27 cellular contexts compared by ENCODE assay signal in genomic region chr16:30539000-30539964, GRCh38. TPM values are rescaled to one million over a fixed set of nuclear protein-coding genes. Genes with fewer than 3 reads are reported as not detected.
A peak's percentile ranks its signal among the peaks of the same experiment; 100 is the strongest.
DNase-seq lines count a peak whose midpoint lies in the region; ATAC-seq and TF ChIP-seq lines count a peak whose summit lies in the region.
"Had no signal": no experiment of that assay in that cellular context is flagged by ENCODE, and none has a peak within 500 bp of the region (broad histone marks: within the 10 kb centered on the region; RNA-seq: fewer than 3 reads in every experiment).

No MANE protein-coding gene starts in this region.

- H3K4me3 Mint-ChIP-seq in activated CD4-positive, alpha-beta T cell treated with anti-CD3 and anti-CD28 coated beads, Interleukin-2, amount 10 ng/mL, durations not matched to agents 24 days and 14 days = no peak overlapping the region
- no peak overlapping the region for H3K4me3 Mint-ChIP-seq in natural killer cell
- H3K4me3 Mint-ChIP-seq: CD8-positive, alpha-beta T cell had no signal

- peaks cover 26% of the 10 kb centered on the region for H3K36me3 Mint-ChIP-seq in activated CD4-positive, alpha-beta T cell treated with anti-CD3 and anti-CD28 coated beads, Interleukin-2, amount 10 ng/mL, durations not matched to agents 24 days and 14 days (ENCODE audit: low read depth)
- no peaks in the 10 kb centered on the region for H3K36me3 Mint-ChIP-seq in natural killer cell

- H3K4me3 ChIP-seq in HEK293 (ENCODE audit: low read depth, low read length) = no peak overlapping the region
- H3K4me3 ChIP-seq in colonic mucosa = no peak overlapping the region
- H3K4me3 ChIP-seq in neuronal stem cell (ENCODE audit: low read length in 2 of 2) = no peak overlapping the region
- H3K4me3 ChIP-seq: esophagus muscularis mucosa, Peyer's patch, sigmoid colon, tibial artery had no signal

- H3K79me1 ChIP-seq in neuronal stem cell (ENCODE audit: low read depth, low read length) = peaks cover 1% of the 10 kb centered on the region

- H2BK12ac ChIP-seq in neuronal stem cell (ENCODE audit: low read length) = no peak overlapping the region

- ATAC-seq in left cardiac atrium (peak; percentile 55 to 66), natural killer cell (no peak)
- ATAC-seq: CD8-positive, alpha-beta T cell; left lobe of liver had no signal

- no peak overlapping the region for H2BK5ac ChIP-seq in neuronal stem cell (ENCODE audit: low read length)

- H2AK5ac ChIP-seq in neuronal stem cell (ENCODE audit: low read depth, low read length) = no peak overlapping the region

- peaks cover 18% of the 10 kb centered on the region for H3K4me1 Mint-ChIP-seq in activated CD4-positive, alpha-beta T cell treated with anti-CD3 and anti-CD28 coated beads, Interleukin-2, amount 10 ng/mL, durations not matched to agents 24 days and 14 days
- H3K4me1 Mint-ChIP-seq in natural killer cell = peaks cover 22 to 25% of the 10 kb centered on the region in 2 donors

- H3K4me1 ChIP-seq in HEK293 (ENCODE audit: control insufficient read depth, insufficient read depth, low read length) (peaks cover 6% of the 10 kb centered on the region; the same call in 1 of the 2 replicates), colonic mucosa (peaks cover 6% of the 10 kb centered on the region), neuronal stem cell (ENCODE audit: control insufficient read depth in 2 of 2, insufficient read depth in 1 of 2, low read depth in 1 of 2, low read length in 2 of 2) (peaks cover 10 to 18% of the 10 kb centered on the region in 2 donors)

- no peak for TF ChIP-seq CTCF in HEK293 (tag by site-specific recombination; IDR thresholded peaks at IDR 0.05)
- no peak for TF ChIP-seq CTCF in colonic mucosa (IDR thresholded peaks at IDR 0.05)
- no peak for TF ChIP-seq CTCF in natural killer cell (IDR thresholded peaks at IDR 0.05)
- no peak for TF ChIP-seq CTCF in GM13976 (IDR thresholded peaks at IDR 0.05; ENCODE audit: borderline replicate concordance, control extremely low read depth, extremely low read depth, insufficient read depth, missing control alignments)

- H3K27me3 ChIP-seq in colonic mucosa = no peaks in the 10 kb centered on the region
- no peaks in the 10 kb centered on the region for H3K27me3 ChIP-seq in neuronal stem cell (ENCODE audit: control insufficient read depth in 3 of 3, insufficient read depth in 3 of 3, low read depth in 1 of 3, low read length in 3 of 3)
- H3K27me3 ChIP-seq: BE2C, esophagus muscularis mucosa, Peyer's patch, sigmoid colon, tibial artery had no signal

- H4K8ac ChIP-seq in neuronal stem cell (ENCODE audit: low read depth, low read length) = no peak overlapping the region

- peak overlapping the region; percentile 11 for H3K23ac ChIP-seq in neuronal stem cell (ENCODE audit: low read depth, low read length, poor library complexity)

- H3K18ac ChIP-seq in neuronal stem cell (ENCODE audit: low read length) = no peak overlapping the region

- H2AFZ ChIP-seq in neuronal stem cell (ENCODE audit: low read length) = no peak overlapping the region

- H3K27ac ChIP-seq in HEK293 (ENCODE audit: extremely low read depth, low read depth, low read length) (no peak overlapping the region), colonic mucosa (peak overlapping the region; percentile 17), neuronal stem cell (replicated peaks; ENCODE audit: low read length) (no peak overlapping the region)
- H3K27ac ChIP-seq: esophagus muscularis mucosa, Peyer's patch, sigmoid colon, tibial artery had no signal

- no peaks in the 10 kb centered on the region for H3K27me3 Mint-ChIP-seq in activated CD4-positive, alpha-beta T cell treated with anti-CD3 and anti-CD28 coated beads, Interleukin-2, amount 10 ng/mL, durations not matched to agents 24 days and 14 days
- no peaks in the 10 kb centered on the region for H3K27me3 Mint-ChIP-seq in natural killer cell (ENCODE audit: low read depth in 2 of 2)

- CTCF ChIA-PET in HEK293 (lab: Yijun Ruan, JAX) = interaction anchor here (0.5 to 1.4 kb wide), 3 partner anchors 18 to 452 kb away, joined by 3 to 4 read pairs (median 3); no protein-coding TSS in a partner anchor

- H3K9ac ChIP-seq in colonic mucosa (ENCODE audit: low read depth in 2 of 2, low read length in 2 of 2) (peak overlapping the region in 1 of 2 donors; percentile 16), neuronal stem cell (ENCODE audit: low read depth, low read length, poor library complexity) (no peak overlapping the region)

- H3K36me3 ChIP-seq in HEK293 (ENCODE audit: control insufficient read depth in 2 of 2, insufficient read depth in 1 of 2, low read length in 2 of 2) (no peaks in the 10 kb centered on the region), colonic mucosa (no peaks in the 10 kb centered on the region), neuronal stem cell (replicated peaks in 1 of 2; ENCODE audit: control insufficient read depth in 2 of 2, insufficient read depth in 2 of 2, low read length in 2 of 2) (no peaks in the 10 kb centered on the region)
- H3K36me3 ChIP-seq: BE2C, esophagus muscularis mucosa, Peyer's patch, sigmoid colon, tibial artery had no signal

- intact Hi-C loops in colonic mucosa (cut with DNase I) = no loop called here
- intact Hi-C loops in left cardiac atrium (cut with DNase I) = no loop called here
- intact Hi-C loops in activated CD4-positive, alpha-beta T cell treated with anti-CD3 and anti-CD28 coated beads, Interleukin-2, amount 10 ng/mL, durations not matched to agents 24 days and 14 days (cut with micrococcal nuclease) = no loop called here
- intact Hi-C loops in natural killer cell (cut with micrococcal nuclease) = loop anchor here (5.0 to 10.0 kb wide), 2 partner anchors 48 to 104 kb away; partner anchors contain the start of genes DCTPP1 and ZNF785

- H4K91ac ChIP-seq in neuronal stem cell (ENCODE audit: low read depth, low read length, poor library complexity) = no peak overlapping the region

- H3K14ac ChIP-seq in neuronal stem cell (ENCODE audit: low read length) = no peak overlapping the region

- no CpG with 5 or more reads among the region's 8 CpGs for WGBS in neuronal stem cell (ENCODE audit: extremely low coverage in 2 of 2, insufficient read length in 2 of 2, insufficient replicate concordance in 1 of 2), 2 donors

- H3K4me2 ChIP-seq in neuronal stem cell (ENCODE audit: insufficient read depth, low read length, poor library complexity, severe bottlenecking) = no peak overlapping the region

- no peak overlapping the region for H2BK120ac ChIP-seq in neuronal stem cell (ENCODE audit: low read depth, low read length)

- H3K4ac ChIP-seq in neuronal stem cell (ENCODE audit: low read length) = no peak overlapping the region

- POLR2A ChIA-PET in HEK293 (lab: Yijun Ruan, JAX) = interaction anchor here (3.1 kb wide), 1 partner anchor 19 kb away, joined by 12 read pairs; the partner anchor contains the start of gene ZNF764

- H3K9me3 Mint-ChIP-seq in activated CD4-positive, alpha-beta T cell treated with anti-CD3 and anti-CD28 coated beads, Interleukin-2, amount 10 ng/mL, durations not matched to agents 24 days and 14 days = no peaks in the 10 kb centered on the region
- no peaks in the 10 kb centered on the region for H3K9me3 Mint-ChIP-seq in natural killer cell
- H3K9me3 Mint-ChIP-seq: CD8-positive, alpha-beta T cell had no signal

- DNase-seq in colonic mucosa (no peak), left cardiac atrium (peak; percentile 44), neuronal stem cell (ENCODE audit: low spot score) (no peak), natural killer cell (no peak), GM13976 (ENCODE audit: low spot score) (no peak)
- no peak for DNase-seq in activated CD4-positive, alpha-beta T cell treated with anti-CD3 and anti-CD28 coated beads, Interleukin-2, amount 10 ng/mL, durations not matched to agents 24 days and 14 days
- DNase-seq: activated CD4-positive, alpha-beta T cell treated with anti-CD3 and anti-CD28 coated beads for 48 hours; activated gamma-delta T cell treated with Interleukin-2 at 50 U/mL for 16 hours; activated T-cell treated with anti-CD3 and anti-CD28 coated beads, Interleukin-2, amount 50 U/mL, for 1 hour; BE2C; CD8-positive, alpha-beta T cell; central memory CD4-positive, alpha-beta T cell; foreskin melanocyte; hypothalamus; NCI-H1436 treated with DMSO at 0.1 percent for 48 hours; NCI-H2081 treated with DMSO at 0.1 percent for 48 hours; NCI-H2227 treated with DMSO at 0.1 percent for 48 hours; NCI-H69; Peyer's patch; sigmoid colon; stimulated activated CD4-positive, alpha-beta T cell treated with anti-CD3 and anti-CD28 coated beads, Interleukin-4, amount 100 ng/mL, for 1 hour; SW 1271; T1000; tibial artery had no signal

- no peaks in the 10 kb centered on the region for H3K9me3 ChIP-seq in HEK293 (ENCODE audit: control insufficient read depth, insufficient read depth, low read depth, low read length)
- H3K9me3 ChIP-seq in colonic mucosa = no peaks in the 10 kb centered on the region
- H3K9me3 ChIP-seq in neuronal stem cell (replicated peaks in 1 of 2; ENCODE audit: control insufficient read depth in 2 of 2, insufficient read depth in 1 of 2, low read depth in 1 of 2, low read length in 2 of 2) = no peaks in the 10 kb centered on the region
- H3K9me3 ChIP-seq: BE2C, esophagus muscularis mucosa, Peyer's patch, sigmoid colon, tibial artery had no signal

- no peak overlapping the region for H3K27ac Mint-ChIP-seq in activated CD4-positive, alpha-beta T cell treated with anti-CD3 and anti-CD28 coated beads, Interleukin-2, amount 10 ng/mL, durations not matched to agents 24 days and 14 days
- H3K27ac Mint-ChIP-seq in natural killer cell = no peak overlapping the region
- H3K27ac Mint-ChIP-seq: CD8-positive, alpha-beta T cell had no signal

- in situ Hi-C loops in GM13976 (cut with MboI; ENCODE audit: low sequenced_read_pairs, unreplicated experiment) = no loop called here

- no peak overlapping the region for H2BK15ac ChIP-seq in neuronal stem cell (ENCODE audit: low read length)

RNA-seq across cellular contexts. Expression of gene ZNF747, which starts 4.6 kb away (rescaled TPM):
- total RNA-seq in colonic mucosa = 10 to 100 TPM in 1 of 2 donors, 1 to 10 TPM in 1; 8.7 to 11.9 TPM
- total RNA-seq in left cardiac atrium = 1 to 10 TPM; 8.0 to 8.2 TPM
- 6.9 TPM for polyA plus RNA-seq in neuronal stem cell (2013, experiment 1 of 2)
- 6.8 TPM for polyA plus RNA-seq in neuronal stem cell (2013, experiment 2 of 2)
- 10.5 and 13.6 TPM in 2 replicates for total RNA-seq in activated CD4-positive, alpha-beta T cell treated with anti-CD3 and anti-CD28 coated beads, Interleukin-2, amount 10 ng/mL, durations not matched to agents 24 days and 14 days
- total RNA-seq in natural killer cell = 1 to 10 TPM; 5.0 to 8.6 (median 6.3) TPM

RNA-seq across cellular contexts. Expression of gene ZNF768, which starts 12.9 kb away (rescaled TPM):
- total RNA-seq in colonic mucosa (10 to 100 TPM; 58.6 to 63.2 TPM), left cardiac atrium (10 to 100 TPM; 46.4 to 55.5 TPM), natural killer cell (1 to 10 TPM; 3.3 to 7.2 (median 5.6) TPM)
- 48.2 TPM for polyA plus RNA-seq in neuronal stem cell (2013, experiment 1 of 2)
- polyA plus RNA-seq in neuronal stem cell (2013, experiment 2 of 2) = 46.8 TPM
- 12.9 and 14.8 TPM in 2 replicates for total RNA-seq in activated CD4-positive, alpha-beta T cell treated with anti-CD3 and anti-CD28 coated beads, Interleukin-2, amount 10 ng/mL, durations not matched to agents 24 days and 14 days

RNA-seq across cellular contexts. Expression of gene ZNF764, which starts 18.9 kb away (rescaled TPM):
- total RNA-seq in colonic mucosa = 10 to 100 TPM in 1 of 2 donors, 1 to 10 TPM in 1; 9.0 to 11.1 TPM
- 1 to 10 TPM; 5.7 to 8.7 TPM for total RNA-seq in left cardiac atrium
- 7.9 TPM for polyA plus RNA-seq in neuronal stem cell (2013, experiment 1 of 2)
- polyA plus RNA-seq in neuronal stem cell (2013, experiment 2 of 2) = 8.0 TPM
- total RNA-seq in activated CD4-positive, alpha-beta T cell treated with anti-CD3 and anti-CD28 coated beads, Interleukin-2, amount 10 ng/mL, durations not matched to agents 24 days and 14 days = 13.9 and 14.9 TPM in 2 replicates
- total RNA-seq in natural killer cell = 10 to 100 TPM in 2 of 3 donors, 1 to 10 TPM in 1; 9.6 to 13.0 (median 11.7) TPM

RNA-seq across cellular contexts. Expression of gene ZNF688, which starts 32.2 kb away (rescaled TPM):
- total RNA-seq in colonic mucosa (10 to 100 TPM; 13.1 to 14.3 TPM), left cardiac atrium (10 to 100 TPM in 1 of 2 donors, 1 to 10 TPM in 1; 7.9 to 12.5 TPM), natural killer cell (10 to 100 TPM; 10.1 to 16.9 (median 16.5) TPM)
- 6.6 TPM for polyA plus RNA-seq in neuronal stem cell (2013, experiment 1 of 2)
- 7.2 TPM for polyA plus RNA-seq in neuronal stem cell (2013, experiment 2 of 2)
- total RNA-seq in activated CD4-positive, alpha-beta T cell treated with anti-CD3 and anti-CD28 coated beads, Interleukin-2, amount 10 ng/mL, durations not matched to agents 24 days and 14 days = 6.6 and 8.0 TPM in 2 replicates

RNA-seq across cellular contexts. Expression of gene ZNF785, which starts 46.2 kb away (rescaled TPM):
- total RNA-seq in colonic mucosa = 10 to 100 TPM; 12.7 to 13.3 TPM
- total RNA-seq in left cardiac atrium = 1 to 10 TPM; 8.2 to 9.8 TPM
- 12.5 TPM for polyA plus RNA-seq in neuronal stem cell (2013, experiment 1 of 2)
- polyA plus RNA-seq in neuronal stem cell (2013, experiment 2 of 2) = 12.6 TPM
- 17.1 and 17.8 TPM in 2 replicates for total RNA-seq in activated CD4-positive, alpha-beta T cell treated with anti-CD3 and anti-CD28 coated beads, Interleukin-2, amount 10 ng/mL, durations not matched to agents 24 days and 14 days
- 10 to 100 TPM in 2 of 3 donors, 1 to 10 TPM in 1; 7.5 to 15.2 (median 10.4) TPM for total RNA-seq in natural killer cell

Comparison
In these comparisons a context has a peak if more than half of its experiments do, and no peak if none do; other contexts are left out.
1. ATAC-seq: peak in left cardiac atrium (2 of 2); none in natural killer cell (0 of 3).